36 cellular contexts compared by ENCODE assay signal in the genomic region with DNA sequence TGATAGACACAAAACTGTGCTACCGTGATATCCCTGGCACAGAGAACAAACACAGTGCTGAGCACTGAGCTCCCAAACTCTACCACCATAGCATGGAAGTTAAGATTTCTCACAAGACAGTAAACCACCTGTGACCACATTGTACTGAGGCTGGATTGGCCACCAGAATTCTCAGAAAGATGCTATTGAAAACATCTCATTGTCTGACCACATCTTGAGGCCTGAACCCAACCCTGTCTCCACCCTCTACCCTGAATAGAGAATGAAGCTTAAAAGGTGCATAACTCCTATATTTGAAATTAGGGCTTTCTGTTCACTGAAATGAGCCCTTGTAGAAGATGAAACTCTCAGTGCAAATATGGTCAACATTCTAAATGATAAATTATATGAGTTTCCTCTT.
"Had no signal": no experiment of that assay in that cellular context is flagged by ENCODE, and none has a peak within 500 bp of the region (broad histone marks: within the 10 kb centered on the region; RNA-seq: fewer than 3 reads in every experiment).

No MANE protein-coding gene starts in this region.

- H3K36me3 ChIP-seq: MG63 had no signal

- H3K4me3 ChIP-seq: MG63 had no signal

- DNase-seq: Karpas-422, Kasumi-1, MG63, MM.1S, MV-4-11, NCI-H1048, NCI-H1092, NCI-H1092 treated with DMSO at 0.1 percent for 48 hours, NCI-H1105, NCI-H1105 treated with DMSO at 0.1 percent for 48 hours, NCI-H1417, NCI-H1417 treated with DMSO at 0.1 percent for 48 hours, NCI-H1436, NCI-H1436 treated with DMSO at 0.1 percent for 48 hours, NCI-H146, NCI-H1694, NCI-H1694 treated with DMSO at 0.1 percent for 48 hours, NCI-H187, NCI-H187 treated with DMSO at 0.1 percent for 48 hours, NCI-H1930, NCI-H2029, NCI-H2029 treated with DMSO at 0.1 percent for 48 hours, NCI-H2081, NCI-H2081 treated with DMSO at 0.1 percent for 48 hours, NCI-H2107, NCI-H2171, NCI-H2171 treated with DMSO at 0.1 percent for 48 hours, NCI-H2227 treated with DMSO at 0.1 percent for 48 hours, NCI-H226, NCI-H345, NCI-H446, NCI-H446 treated with DMSO at 0.1 percent for 48 hours, NCI-H510A, NCI-H510A treated with DMSO at 0.1 percent for 48 hours, NCI-H524, NCI-H524 treated with DMSO at 0.1 percent for 48 hours had no signal

- H3K27me3 ChIP-seq: MG63 had no signal

- H3K9me3 ChIP-seq: MG63 had no signal
